Comparison of ENCODE assay signal across 17 cellular contexts in the genomic region with DNA sequence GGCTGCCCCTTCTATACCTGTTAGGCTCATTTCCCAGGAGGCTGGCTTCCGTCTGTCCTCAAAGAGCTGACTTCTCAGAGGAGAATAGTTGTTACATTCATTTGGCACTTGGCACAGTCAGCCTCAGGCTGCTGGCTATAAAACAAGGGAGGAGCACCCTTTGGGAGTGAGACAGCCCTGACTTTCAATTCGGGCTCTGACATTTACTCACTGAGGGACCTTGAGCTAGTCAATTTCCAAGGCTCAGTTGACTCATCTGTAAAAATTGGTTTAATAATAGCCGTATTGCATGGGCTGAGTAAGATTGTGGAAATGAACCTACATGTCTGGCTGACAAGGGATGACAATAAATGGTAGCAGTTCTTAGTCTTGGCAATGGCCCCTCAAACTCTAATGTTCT. TPM values are rescaled to one million over a fixed set of nuclear protein-coding genes. Genes with fewer than 3 reads are reported as not detected.
DNase-seq lines count a peak whose midpoint lies in the region; ATAC-seq and TF ChIP-seq lines count a peak whose summit lies in the region.
"Had no signal": no experiment of that assay in that cellular context is flagged by ENCODE, and none has a peak within 500 bp of the region (broad histone marks: within the 10 kb centered on the region; RNA-seq: fewer than 3 reads in every experiment).

No MANE protein-coding gene starts in this region.

- peak; percentile 70 for DNase-seq in HS-5 (ENCODE audit: low read depth)
- DNase-seq in amniotic epithelial cell (ENCODE audit: low read depth), result peak; percentile 55
- peak; percentile 84 to 89 for DNase-seq in foreskin fibroblast
- DNase-seq in activated naive CD4-positive, alpha-beta T cell treated with anti-CD3 and anti-CD28 coated beads for 36 hours, result no peak
- DNase-seq in mesenteric fat pad (ENCODE audit: low spot score), result no peak
- DNase-seq: activated T-cell treated with anti-CD3 and anti-CD28 coated beads, Interleukin-2, amount 50 U/mL, for 4 hours; effector memory CD4-positive, alpha-beta T cell; NCI-H1092 treated with DMSO at 0.1 percent for 48 hours; NCI-H69; SHP77; WERI-Rb-1 had no signal

- H3K9me3 Mint-ChIP-seq in activated naive CD4-positive, alpha-beta T cell treated with anti-CD3 and anti-CD28 coated beads for 36 hours, result no peaks in the 10 kb centered on the region
- H3K9me3 Mint-ChIP-seq: activated T-cell treated with anti-CD3 and anti-CD28 coated beads, Interleukin-2, amount 50 U/mL, for 4 hours had no signal

- H3K27ac ChIP-seq in subcutaneous abdominal adipose tissue (ENCODE audit: low read depth, low read length), result peak overlapping the region; percentile 20
- H3K27ac ChIP-seq: prostate gland, WERI-Rb-1 had no signal

- H3K27ac Mint-ChIP-seq in activated naive CD4-positive, alpha-beta T cell treated with anti-CD3 and anti-CD28 coated beads for 36 hours, result no peak overlapping the region

- intact Hi-C loops in activated naive CD4-positive, alpha-beta T cell treated with anti-CD3 and anti-CD28 coated beads for 36 hours (cut with micrococcal nuclease), result no loop called here

- CTCF ChIA-PET in activated naive CD4-positive, alpha-beta T cell treated with anti-CD3 and anti-CD28 coated beads for 36 hours (lab: Charles Lee), result interaction anchor here (0.8 to 5.4 kb wide), 8 partner anchors 10 to 49 kb away, joined by 3 to 42 read pairs (median 4); no protein-coding TSS in a partner anchor

- no peaks in the 10 kb centered on the region for H3K27me3 Mint-ChIP-seq in activated naive CD4-positive, alpha-beta T cell treated with anti-CD3 and anti-CD28 coated beads for 36 hours (ENCODE audit: low read depth)

- ATAC-seq in GM19324 (IDR thresholded peaks at IDR 0.05; ENCODE audit: low FRiP score, unreplicated experiment), result no peak
- ATAC-seq: activated T-cell treated with anti-CD3 and anti-CD28 coated beads, Interleukin-2, amount 50 U/mL, for 4 hours; GM12878 had no signal

- no peak for TF ChIP-seq CTCF in foreskin fibroblast (IDR thresholded peaks at IDR 0.05; ENCODE audit: low read depth, low read length)

- H3K4me1 Mint-ChIP-seq in activated naive CD4-positive, alpha-beta T cell treated with anti-CD3 and anti-CD28 coated beads for 36 hours (ENCODE audit: low read depth), result no peaks in the 10 kb centered on the region

- H3K4me3 ChIP-seq in foreskin fibroblast (ENCODE audit: low read depth in 1 of 2, low read length in 2 of 2) (no peak overlapping the region), subcutaneous abdominal adipose tissue (ENCODE audit: low read depth in 1 of 5, low read length in 5 of 5) (no peak overlapping the region)
- H3K4me3 ChIP-seq: GM12878, prostate gland had no signal

- peaks cover 0 to 89% (median 66%) of the 10 kb centered on the region in 5 donors for H3K36me3 ChIP-seq in subcutaneous abdominal adipose tissue (ENCODE audit: control insufficient read depth in 5 of 5, insufficient read depth in 5 of 5, low read length in 5 of 5)

- no peak overlapping the region for H3K4me3 Mint-ChIP-seq in activated naive CD4-positive, alpha-beta T cell treated with anti-CD3 and anti-CD28 coated beads for 36 hours
- H3K4me3 Mint-ChIP-seq: activated T-cell treated with anti-CD3 and anti-CD28 coated beads, Interleukin-2, amount 50 U/mL, for 4 hours had no signal

- H3K27me3 ChIP-seq in subcutaneous abdominal adipose tissue (ENCODE audit: control insufficient read depth in 5 of 5, insufficient read depth in 4 of 5, low read length in 5 of 5), result no peaks in the 10 kb centered on the region

- H3K36me3 Mint-ChIP-seq in activated naive CD4-positive, alpha-beta T cell treated with anti-CD3 and anti-CD28 coated beads for 36 hours (ENCODE audit: low read depth), result peaks cover 27% of the 10 kb centered on the region

- H3K4me1 ChIP-seq in subcutaneous abdominal adipose tissue (ENCODE audit: control insufficient read depth in 5 of 5, insufficient read depth in 5 of 5, low read length in 5 of 5), result peaks cover 3 to 21% (median 10%) of the 10 kb centered on the region in 5 donors
- H3K4me1 ChIP-seq: prostate gland had no signal

- peak overlapping the region in 2 of 5 donors; percentile 4 to 26 for H3K9ac ChIP-seq in subcutaneous abdominal adipose tissue (ENCODE audit: low read length in 5 of 5)

- H3K9me3 ChIP-seq in subcutaneous abdominal adipose tissue (ENCODE audit: control insufficient read depth in 5 of 5, low read length in 5 of 5), result no peaks in the 10 kb centered on the region
- H3K9me3 ChIP-seq: prostate gland had no signal

RNA-seq across cellular contexts. Expression of gene ALX3, which starts 13.7 kb away (rescaled TPM):
- total RNA-seq in activated naive CD4-positive, alpha-beta T cell treated with anti-CD3 and anti-CD28 coated beads for 36 hours, result not detected
- total RNA-seq in mesenteric fat pad, result not detected
- total RNA-seq: activated T-cell treated with anti-CD3 and anti-CD28 coated beads, Interleukin-2, amount 50 U/mL, for 4 hours; aorta; GM12878; HT1080 had no signal

RNA-seq across cellular contexts. Expression of gene STRIP1, which starts 22.4 kb away (rescaled TPM):
- 10 to 100 TPM; 20.7 to 22.8 TPM for total RNA-seq in activated naive CD4-positive, alpha-beta T cell treated with anti-CD3 and anti-CD28 coated beads for 36 hours
- 28.3 TPM for total RNA-seq in mesenteric fat pad

RNA-seq across cellular contexts. Expression of gene UBL4B, which starts 55.5 kb away (rescaled TPM):
- total RNA-seq in activated naive CD4-positive, alpha-beta T cell treated with anti-CD3 and anti-CD28 coated beads for 36 hours, result not detected
- not detected for total RNA-seq in mesenteric fat pad
- total RNA-seq: activated T-cell treated with anti-CD3 and anti-CD28 coated beads, Interleukin-2, amount 50 U/mL, for 4 hours; aorta; HT1080 had no signal

Comparison
In these comparisons a context has a peak if more than half of its experiments do, and no peak if none do; other contexts are left out.
1. DNase-seq: peak in HS-5 (single experiment), amniotic epithelial cell (single experiment) and foreskin fibroblast (2 of 2); none in activated naive CD4-positive, alpha-beta T cell treated with anti-CD3 and anti-CD28 coated beads for 36 hours (single experiment) and mesenteric fat pad (single experiment).